ENCODE assay signal across 14 cellular contexts in genomic region chr3:195159117-195159818, GRCh38.
DNase-seq lines count a peak whose midpoint lies in the region; ATAC-seq and TF ChIP-seq lines count a peak whose summit lies in the region.
"Had no signal": no experiment of that assay in that cellular context is flagged by ENCODE, and none has a peak within 500 bp of the region (broad histone marks: within the 10 kb centered on the region; RNA-seq: fewer than 3 reads in every experiment).

No MANE protein-coding gene starts in this region.

- H3K27me3 Mint-ChIP-seq in activated B cell treated with CpG ODN at 0.5 μM for 24 hours, result no peaks in the 10 kb centered on the region
- H3K27me3 Mint-ChIP-seq: activated CD4-positive, alpha-beta memory T cell treated with anti-CD3 and anti-CD28 coated beads, Interleukin-2, amount 10 ng/mL, durations not matched to agents 7 days and 5 days; stimulated activated naive CD8-positive, alpha-beta T cell treated with anti-CD3 and anti-CD28 coated beads, Interleukin-15, amount 100 ng/mL, for 72 hours had no signal

- intact Hi-C loops in activated B cell treated with CpG ODN at 0.5 μM for 24 hours (cut with micrococcal nuclease), result loop anchor here (5.0 to 10.0 kb wide), 2 partner anchors 33 to 1054 kb away; no protein-coding TSS in a partner anchor

- H3K4me1 Mint-ChIP-seq in activated B cell treated with CpG ODN at 0.5 μM for 24 hours, result peaks cover 90% of the 10 kb centered on the region

- H3K36me3 Mint-ChIP-seq in activated B cell treated with CpG ODN at 0.5 μM for 24 hours (ENCODE audit: low read depth), result no peaks in the 10 kb centered on the region

- ATAC-seq in activated B cell treated with CpG ODN at 0.5 μM for 24 hours (ENCODE audit: low read depth) (no peak), GM18511 (IDR thresholded peaks at IDR 0.05; ENCODE audit: unreplicated experiment) (no peak), HG03378 (IDR thresholded peaks at IDR 0.05; ENCODE audit: unreplicated experiment) (no peak)
- ATAC-seq: A549; stimulated activated naive CD8-positive, alpha-beta T cell treated with anti-CD3 and anti-CD28 coated beads, Interleukin-15, amount 100 ng/mL, for 72 hours had no signal

- DNase-seq in AG04450 (ENCODE audit: low read depth, low spot score) (no peak), activated B cell treated with CpG ODN at 0.5 μM for 24 hours (no peak), right atrium auricular region (ENCODE audit: low spot score) (no peak), osteoblast (ENCODE audit: insufficient read length, low spot score, missing footprints) (no peak), cerebellum (ENCODE audit: low spot score) (no peak), NCI-H345 (lab: John Stamatoyannopoulos, UW) (no peak)
- DNase-seq: activated CD4-positive, alpha-beta memory T cell treated with anti-CD3 and anti-CD28 coated beads, Interleukin-2, amount 10 ng/mL, durations not matched to agents 7 days and 5 days; kidney glomerular epithelial cell; NCI-H1105 treated with DMSO at 0.1 percent for 48 hours; SIG-M5; stimulated activated naive CD8-positive, alpha-beta T cell treated with anti-CD3 and anti-CD28 coated beads, Interleukin-15, amount 100 ng/mL, for 72 hours had no signal

- H3K4me3 Mint-ChIP-seq in activated B cell treated with CpG ODN at 0.5 μM for 24 hours, result no peak overlapping the region
- H3K4me3 Mint-ChIP-seq: activated CD4-positive, alpha-beta memory T cell treated with anti-CD3 and anti-CD28 coated beads, Interleukin-2, amount 10 ng/mL, durations not matched to agents 7 days and 5 days; stimulated activated naive CD8-positive, alpha-beta T cell treated with anti-CD3 and anti-CD28 coated beads, Interleukin-15, amount 100 ng/mL, for 72 hours had no signal

- POLR2A ChIA-PET in AG04450 (lab: Yijun Ruan, JAX), result no interaction called here
- POLR2A ChIA-PET in activated B cell treated with CpG ODN at 0.5 μM for 24 hours (lab: Charles Lee), result interaction anchor here (0.5 to 1.7 kb wide), 5 partner anchors 9 to 31 kb away, joined by 4 to 6 read pairs (median 5); no protein-coding TSS in a partner anchor

- H3K9me3 ChIP-seq in AG04450 (ENCODE audit: control insufficient read depth, insufficient read depth, low read length) (no peaks in the 10 kb centered on the region; the same call in 1 of the 2 replicates), right atrium auricular region (no peaks in the 10 kb centered on the region), osteoblast (ENCODE audit: low read depth, low read length) (no peaks in the 10 kb centered on the region)
- H3K9me3 ChIP-seq: A549 had no signal

- peak overlapping the region; percentile 14 for H3K4me2 ChIP-seq in osteoblast (ENCODE audit: insufficient read depth, low read length)
- H3K4me2 ChIP-seq: A549 had no signal

- no peaks in the 10 kb centered on the region for H3K79me2 ChIP-seq in osteoblast (ENCODE audit: insufficient read depth, low read length)

- H3K36me3 ChIP-seq in right atrium auricular region (no peaks in the 10 kb centered on the region), osteoblast (ENCODE audit: insufficient read depth, low read length) (no peaks in the 10 kb centered on the region)

- H3K4me3 ChIP-seq in AG04450 (ENCODE audit: low read depth, low read length) (no peak overlapping the region), right atrium auricular region (no peak overlapping the region), osteoblast (ENCODE audit: insufficient read depth, low read length) (no peak overlapping the region)
- H3K4me3 ChIP-seq: A549 had no signal

- H3K4me1 ChIP-seq in right atrium auricular region (peaks cover 0 to 45% of the 10 kb centered on the region in 2 donors), osteoblast (ENCODE audit: insufficient read depth, low read length) (peaks cover 28% of the 10 kb centered on the region)
- H3K4me1 ChIP-seq: A549 had no signal

- TF ChIP-seq CTCF in AG04450 (IDR thresholded peaks at IDR 0.05; ENCODE audit: low read depth, low read length), result no peak
- TF ChIP-seq CTCF in activated B cell treated with CpG ODN at 0.5 μM for 24 hours (IDR thresholded peaks at IDR 0.05), result no peak
- no peak for TF ChIP-seq CTCF in right atrium auricular region (IDR thresholded peaks at IDR 0.05)
- no peak for TF ChIP-seq CTCF in osteoblast (IDR thresholded peaks at IDR 0.05; ENCODE audit: extremely low read depth, low read depth, low read length)

- H3K27ac Mint-ChIP-seq in activated B cell treated with CpG ODN at 0.5 μM for 24 hours, result peak overlapping the region; percentile 15
- H3K27ac Mint-ChIP-seq: activated CD4-positive, alpha-beta memory T cell treated with anti-CD3 and anti-CD28 coated beads, Interleukin-2, amount 10 ng/mL, durations not matched to agents 7 days and 5 days had no signal

- CTCF ChIA-PET in AG04450 (lab: Charles Lee) (interaction anchor here (1.2 kb wide), 1 partner anchor 477 kb away, joined by 3 read pairs; no protein-coding TSS in a partner anchor), activated B cell treated with CpG ODN at 0.5 μM for 24 hours (lab: Charles Lee) (interaction anchor here (0.9 to 1.1 kb wide), 2 partner anchors 16 to 29 kb away, joined by 3 to 4 read pairs; no protein-coding TSS in a partner anchor)

- no peaks in the 10 kb centered on the region for H3K9me3 Mint-ChIP-seq in activated B cell treated with CpG ODN at 0.5 μM for 24 hours
- H3K9me3 Mint-ChIP-seq: activated CD4-positive, alpha-beta memory T cell treated with anti-CD3 and anti-CD28 coated beads, Interleukin-2, amount 10 ng/mL, durations not matched to agents 7 days and 5 days; stimulated activated naive CD8-positive, alpha-beta T cell treated with anti-CD3 and anti-CD28 coated beads, Interleukin-15, amount 100 ng/mL, for 72 hours had no signal

- no peaks in the 10 kb centered on the region for H4K20me1 ChIP-seq in osteoblast (ENCODE audit: insufficient read depth, low read length)

- H2AFZ ChIP-seq in osteoblast (ENCODE audit: low read length), result peak overlapping the region; percentile 38

- no peaks in the 10 kb centered on the region for H3K27me3 ChIP-seq in AG04450 (ENCODE audit: control insufficient read depth, insufficient read depth, low read length)
- H3K27me3 ChIP-seq in right atrium auricular region, result no peaks in the 10 kb centered on the region
- H3K27me3 ChIP-seq in osteoblast (ENCODE audit: insufficient read depth, low read length), result no peaks in the 10 kb centered on the region

- H3K27ac ChIP-seq in AG04450 (ENCODE audit: low read depth, low read length) (peak overlapping the region; percentile 86), right atrium auricular region (peak overlapping the region; percentile 15 to 69), osteoblast (ENCODE audit: low read depth, low read length) (peak overlapping the region; percentile 46)
- H3K27ac ChIP-seq: A549 had no signal
